12 cellular contexts compared by ENCODE assay signal in genomic region chr17:2975469-2975958, GRCh38.
DNase-seq lines count a peak whose midpoint lies in the region; ATAC-seq and TF ChIP-seq lines count a peak whose summit lies in the region.
"Had no signal": no experiment of that assay in that cellular context is flagged by ENCODE, and none has a peak within 500 bp of the region (broad histone marks: within the 10 kb centered on the region; RNA-seq: fewer than 3 reads in every experiment).

No MANE protein-coding gene starts in this region.

- intact Hi-C loops in left ventricle myocardium superior (cut with micrococcal nuclease), result no loop called here

- peak; percentile 62 for DNase-seq in ELF-1 (ENCODE audit: low read depth, low spot score)
- peak; percentile 89 for DNase-seq in NCI-H69 (lab: John Stamatoyannopoulos, UW)
- no peak for DNase-seq in epithelial cell of proximal tubule (ENCODE audit: low read depth)
- peak; percentile 62 for DNase-seq in osteocyte (ENCODE audit: extremely low spot score, unreplicated experiment)
- no peak for DNase-seq in stimulated activated CD4-positive, alpha-beta T cell treated with anti-CD3 and anti-CD28 coated beads, Interleukin-4, amount 100 ng/mL, for 24 hours
- no peak for DNase-seq in left ventricle myocardium superior
- no peak for DNase-seq in central memory CD4-positive, alpha-beta T cell
- DNase-seq: brain microvascular endothelial cell, immature natural killer cell, NCI-H2171 treated with DMSO at 0.1 percent for 48 hours had no signal

- no peak overlapping the region for H3K4me3 Mint-ChIP-seq in osteocyte (ENCODE audit: unreplicated experiment)
- H3K4me3 Mint-ChIP-seq: immature natural killer cell had no signal

- TF ChIP-seq CTCF in epithelial cell of proximal tubule (conservative IDR thresholded peaks at IDR 0.05; ENCODE audit: low read depth, low read length) (no peak), osteocyte (IDR thresholded peaks at IDR 0.05) (no peak)

- H3K27ac Mint-ChIP-seq in osteocyte (ENCODE audit: unreplicated experiment), result no peak overlapping the region

- peaks cover 3% of the 10 kb centered on the region for H3K36me3 Mint-ChIP-seq in osteocyte (ENCODE audit: unreplicated experiment)

- ATAC-seq in left ventricle myocardium superior, result no peak
- ATAC-seq in GM21367 (IDR thresholded peaks at IDR 0.05; ENCODE audit: unreplicated experiment), result no peak
- ATAC-seq: activated CD4-positive, CD25-positive, alpha-beta regulatory T cell treated with anti-CD3 and anti-CD28 coated beads, Interleukin-2, amount 50 U/mL, for 24 hours had no signal

- no peaks in the 10 kb centered on the region for H3K27me3 Mint-ChIP-seq in osteocyte (ENCODE audit: unreplicated experiment)

- H3K4me3 ChIP-seq in epithelial cell of proximal tubule (ENCODE audit: low read depth, low read length), result peak overlapping the region; percentile 53

- H3K4me1 Mint-ChIP-seq in osteocyte (ENCODE audit: unreplicated experiment), result peaks cover 13% of the 10 kb centered on the region

- peaks cover 6% of the 10 kb centered on the region for H3K9me3 Mint-ChIP-seq in osteocyte (ENCODE audit: unreplicated experiment)
- H3K9me3 Mint-ChIP-seq: immature natural killer cell had no signal

Comparison
In these comparisons a context has a peak if more than half of its experiments do, and no peak if none do; other contexts are left out.
1. DNase-seq: peak in ELF-1 (single experiment), NCI-H69 (single experiment) and osteocyte (single experiment); none in epithelial cell of proximal tubule (single experiment), stimulated activated CD4-positive, alpha-beta T cell treated with anti-CD3 and anti-CD28 coated beads, Interleukin-4, amount 100 ng/mL, for 24 hours (single experiment), left ventricle myocardium superior (single experiment) and central memory CD4-positive, alpha-beta T cell (single experiment).